In the genomic region with DNA sequence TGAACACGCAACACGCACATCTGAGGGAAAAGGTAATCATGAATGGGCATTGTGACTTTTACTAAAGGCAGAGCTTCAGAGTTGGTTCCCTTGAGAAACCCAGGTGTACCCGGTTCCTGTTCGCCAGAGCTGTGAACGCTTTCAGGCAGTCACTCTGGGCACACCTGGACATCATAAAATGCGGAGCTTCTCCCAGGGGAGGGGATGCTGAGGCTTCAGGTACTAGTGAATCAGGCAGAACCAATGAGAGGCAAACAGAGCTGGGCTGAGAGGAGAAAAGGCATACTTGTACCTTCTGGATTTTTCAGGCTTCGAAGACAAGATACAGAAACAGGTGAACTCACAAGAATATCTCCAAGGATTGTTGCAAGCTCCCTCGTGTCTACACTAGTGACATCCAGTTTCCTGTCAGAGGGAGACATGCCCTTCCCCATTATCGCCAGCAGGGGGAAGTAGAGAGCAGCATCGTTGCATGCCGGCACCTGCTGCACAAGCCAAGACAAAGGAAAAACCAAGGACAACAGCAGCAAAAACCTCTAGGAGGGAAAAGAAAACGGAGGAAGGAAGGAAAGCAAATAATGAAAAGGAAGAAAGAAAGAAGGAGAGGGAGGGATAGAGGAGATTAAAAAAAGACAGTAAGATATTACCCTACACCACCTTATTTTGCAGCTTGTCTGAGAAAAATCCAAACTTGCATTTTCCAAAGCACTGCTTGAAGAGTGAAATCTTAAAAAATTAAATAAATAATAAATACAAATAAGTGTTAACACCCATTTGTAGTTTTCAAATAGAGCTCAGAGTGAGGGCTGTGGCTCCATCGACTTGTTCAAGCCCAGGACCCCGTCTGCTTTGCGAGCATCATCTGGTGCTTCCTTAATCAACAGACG, we compare ENCODE assay signal across 1 cellular context.
TF ChIP-seq lines count a peak whose summit lies in the region.

No MANE protein-coding gene starts in this region.

TF ChIP-seq in WTC11, 78 proteins besides CTCF, POLR2A, EP300 and RAD21:
- TF ChIP-seq GABPB1 (CRISPR knock-in tag; IDR thresholded peaks at IDR 0.05): no peak
- TF ChIP-seq, protein P1, sequence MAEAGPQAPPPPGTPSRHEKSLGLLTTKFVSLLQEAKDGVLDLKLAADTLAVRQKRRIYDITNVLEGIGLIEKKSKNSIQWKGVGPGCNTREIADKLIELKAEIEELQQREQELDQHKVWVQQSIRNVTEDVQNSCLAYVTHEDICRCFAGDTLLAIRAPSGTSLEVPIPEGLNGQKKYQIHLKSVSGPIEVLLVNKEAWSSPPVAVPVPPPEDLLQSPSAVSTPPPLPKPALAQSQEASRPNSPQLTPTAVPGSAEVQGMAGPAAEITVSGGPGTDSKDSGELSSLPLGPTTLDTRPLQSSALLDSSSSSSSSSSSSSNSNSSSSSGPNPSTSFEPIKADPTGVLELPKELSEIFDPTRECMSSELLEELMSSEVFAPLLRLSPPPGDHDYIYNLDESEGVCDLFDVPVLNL (CRISPR knock-in tag; IDR thresholded peaks at IDR 0.05; ENCODE audit: borderline replicate concordance, low read depth): no peak
- TF ChIP-seq, protein P2, sequence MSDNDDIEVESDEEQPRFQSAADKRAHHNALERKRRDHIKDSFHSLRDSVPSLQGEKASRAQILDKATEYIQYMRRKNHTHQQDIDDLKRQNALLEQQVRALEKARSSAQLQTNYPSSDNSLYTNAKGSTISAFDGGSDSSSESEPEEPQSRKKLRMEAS (CRISPR knock-in tag; IDR thresholded peaks at IDR 0.05): no peak
- no peak for TF ChIP-seq GTF2I (CRISPR knock-in tag; conservative IDR thresholded peaks at IDR 0.05)
